1 cellular context compared by ENCODE assay signal in the genomic region with DNA sequence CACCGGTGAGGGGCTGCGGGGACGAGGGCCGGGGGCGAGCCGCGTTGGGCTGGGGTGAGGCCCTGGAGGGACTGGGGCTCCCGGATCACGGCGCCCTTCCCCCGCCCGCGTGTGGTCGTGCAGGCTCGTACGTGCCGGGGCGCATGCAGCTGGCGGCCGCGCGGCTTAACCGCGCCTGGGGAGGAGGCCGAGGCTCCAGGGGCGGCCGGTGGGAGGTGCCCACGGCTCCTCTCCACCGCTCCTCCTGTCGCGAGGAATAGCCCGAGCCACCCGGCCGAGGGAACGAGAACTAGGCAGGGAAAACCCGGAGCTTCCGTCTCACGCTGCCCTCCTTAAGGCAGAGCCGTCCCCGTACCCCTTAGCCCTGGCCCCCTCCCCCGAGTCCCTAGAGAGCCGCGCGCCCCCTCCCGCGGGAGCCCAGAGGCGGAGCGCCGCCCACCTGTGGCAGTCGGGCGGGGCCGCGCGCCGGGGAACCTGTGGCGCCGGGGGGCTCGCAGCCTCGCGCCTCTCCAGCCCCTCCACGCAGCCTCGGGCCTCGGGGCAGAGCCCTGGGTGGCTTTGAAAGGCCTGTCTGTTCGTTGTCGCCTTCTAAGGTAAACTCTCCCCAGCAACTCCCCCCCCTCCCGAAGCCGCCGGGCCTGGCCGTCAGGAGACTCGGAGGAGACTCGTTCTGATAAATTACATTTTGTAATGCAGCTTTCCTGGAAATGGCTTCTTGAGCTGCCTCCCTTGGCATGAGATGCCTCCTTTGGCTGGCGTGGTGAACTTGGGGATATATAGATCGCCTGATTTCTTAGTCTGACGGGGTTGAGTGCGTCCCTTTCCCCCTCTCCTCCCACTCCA.
A peak's percentile ranks its signal among the peaks of the same experiment; 100 is the strongest.
TF ChIP-seq lines count a peak whose summit lies in the region.

No MANE protein-coding gene starts in this region.

TF ChIP-seq in HepG2, 621 proteins besides CTCF, POLR2A, EP300 and RAD21 (continued from another document and continues in another):
- TF ChIP-seq, protein P1, sequence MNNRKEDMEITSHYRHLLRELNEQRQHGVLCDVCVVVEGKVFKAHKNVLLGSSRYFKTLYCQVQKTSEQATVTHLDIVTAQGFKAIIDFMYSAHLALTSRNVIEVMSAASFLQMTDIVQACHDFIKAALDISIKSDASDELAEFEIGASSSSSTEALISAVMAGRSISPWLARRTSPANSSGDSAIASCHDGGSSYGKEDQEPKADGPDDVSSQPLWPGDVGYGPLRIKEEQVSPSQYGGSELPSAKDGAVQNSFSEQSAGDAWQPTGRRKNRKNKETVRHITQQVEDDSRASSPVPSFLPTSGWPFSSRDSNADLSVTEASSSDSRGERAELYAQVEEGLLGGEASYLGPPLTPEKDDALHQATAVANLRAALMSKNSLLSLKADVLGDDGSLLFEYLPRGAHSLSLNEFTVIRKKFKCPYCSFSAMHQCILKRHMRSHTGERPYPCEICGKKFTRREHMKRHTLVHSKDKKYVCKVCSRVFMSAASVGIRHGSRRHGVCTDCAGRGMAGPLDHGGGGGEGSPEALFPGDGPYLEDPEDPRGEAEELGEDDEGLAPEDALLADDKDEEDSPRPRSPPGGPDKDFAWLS (CRISPR knock-in tag; IDR thresholded peaks at IDR 0.05; ENCODE audit: borderline replicate concordance), result no peak
- TF ChIP-seq, protein P2, sequence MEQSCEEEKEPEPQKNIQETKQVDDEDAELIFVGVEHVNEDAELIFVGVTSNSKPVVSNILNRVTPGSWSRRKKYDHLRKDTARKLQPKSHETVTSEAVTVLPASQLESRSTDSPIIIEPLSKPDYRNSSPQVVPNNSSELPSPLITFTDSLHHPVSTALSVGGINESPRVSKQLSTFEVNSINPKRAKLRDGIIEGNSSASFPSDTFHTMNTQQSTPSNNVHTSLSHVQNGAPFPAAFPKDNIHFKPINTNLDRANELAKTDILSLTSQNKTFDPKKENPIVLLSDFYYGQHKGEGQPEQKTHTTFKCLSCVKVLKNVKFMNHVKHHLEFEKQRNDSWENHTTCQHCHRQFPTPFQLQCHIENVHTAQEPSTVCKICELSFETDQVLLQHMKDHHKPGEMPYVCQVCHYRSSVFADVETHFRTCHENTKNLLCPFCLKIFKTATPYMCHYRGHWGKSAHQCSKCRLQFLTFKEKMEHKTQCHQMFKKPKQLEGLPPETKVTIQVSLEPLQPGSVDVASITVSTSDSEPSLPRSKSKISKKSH (CRISPR knock-in tag; IDR thresholded peaks at IDR 0.05; ENCODE audit: borderline replicate concordance), result no peak
- TF ChIP-seq ZFY (CRISPR knock-in tag; IDR thresholded peaks at IDR 0.05) (peak; percentile 34; the same call in 1 of the 2 replicates), ZNF776 (CRISPR knock-in tag; IDR thresholded peaks at IDR 0.05) (no peak), ZNF12 (CRISPR knock-in tag; IDR thresholded peaks at IDR 0.05) (no peak), GTF2F1 (IDR thresholded peaks at IDR 0.05; ENCODE audit: low read length) (no peak), ZFP90 (CRISPR knock-in tag; IDR thresholded peaks at IDR 0.05; ENCODE audit: borderline replicate concordance) (no peak), BRCA1 (CRISPR knock-in tag; IDR thresholded peaks at IDR 0.05) (no peak), DPF2 (CRISPR knock-in tag; IDR thresholded peaks at IDR 0.05; ENCODE audit: borderline replicate concordance, low read depth) (no peak), ELF3 (CRISPR knock-in tag; IDR thresholded peaks at IDR 0.05) (no peak), SALL1 (CRISPR knock-in tag; IDR thresholded peaks at IDR 0.05) (no peak; the same call in 1 of the 2 replicates), XBP1 (CRISPR knock-in tag; IDR thresholded peaks at IDR 0.05) (no peak), SP140L (CRISPR knock-in tag; IDR thresholded peaks at IDR 0.05; ENCODE audit: borderline replicate concordance) (no peak), TRIM24 (CRISPR knock-in tag; IDR thresholded peaks at IDR 0.05) (no peak), KDM4B (CRISPR knock-in tag; IDR thresholded peaks at IDR 0.05) (no peak), ATAD3A (CRISPR knock-in tag; IDR thresholded peaks at IDR 0.05) (no peak), REPIN1 (CRISPR knock-in tag; IDR thresholded peaks at IDR 0.05; ENCODE audit: borderline replicate concordance, low read depth) (no peak), MED8 (CRISPR knock-in tag; IDR thresholded peaks at IDR 0.05; ENCODE audit: insufficient replicate concordance) (no peak), PHF8 (CRISPR knock-in tag; IDR thresholded peaks at IDR 0.05) (no peak; the same call in 1 of the 2 replicates), ZNF441 (CRISPR knock-in tag; IDR thresholded peaks at IDR 0.05; ENCODE audit: borderline replicate concordance) (no peak), ZSCAN22 (CRISPR knock-in tag; IDR thresholded peaks at IDR 0.05) (no peak), CENPX (CRISPR knock-in tag; IDR thresholded peaks at IDR 0.05) (no peak), SUZ12 (IDR thresholded peaks at IDR 0.05; ENCODE audit: low read depth, low read length) (no peak), ZNF543 (CRISPR knock-in tag; IDR thresholded peaks at IDR 0.05) (no peak; the same call in 1 of the 2 replicates), ZNF232 (CRISPR knock-in tag; IDR thresholded peaks at IDR 0.05; ENCODE audit: borderline replicate concordance) (no peak), NCOA5 (CRISPR knock-in tag; IDR thresholded peaks at IDR 0.05) (no peak), ZNF251 (CRISPR knock-in tag; IDR thresholded peaks at IDR 0.05) (no peak), FOXO1 (CRISPR knock-in tag; IDR thresholded peaks at IDR 0.05) (peak; percentile 13; the same call in 1 of the 2 replicates), ZZZ3 (CRISPR knock-in tag; IDR thresholded peaks at IDR 0.05; ENCODE audit: borderline replicate concordance) (no peak), SP2 (CRISPR knock-in tag; IDR thresholded peaks at IDR 0.05) (no peak)
- TF ChIP-seq, protein P3, sequence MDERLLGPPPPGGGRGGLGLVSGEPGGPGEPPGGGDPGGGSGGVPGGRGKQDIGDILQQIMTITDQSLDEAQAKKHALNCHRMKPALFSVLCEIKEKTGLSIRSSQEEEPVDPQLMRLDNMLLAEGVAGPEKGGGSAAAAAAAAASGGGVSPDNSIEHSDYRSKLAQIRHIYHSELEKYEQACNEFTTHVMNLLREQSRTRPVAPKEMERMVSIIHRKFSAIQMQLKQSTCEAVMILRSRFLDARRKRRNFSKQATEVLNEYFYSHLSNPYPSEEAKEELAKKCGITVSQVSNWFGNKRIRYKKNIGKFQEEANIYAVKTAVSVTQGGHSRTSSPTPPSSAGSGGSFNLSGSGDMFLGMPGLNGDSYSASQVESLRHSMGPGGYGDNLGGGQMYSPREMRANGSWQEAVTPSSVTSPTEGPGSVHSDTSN (CRISPR knock-in tag; IDR thresholded peaks at IDR 0.05), result no peak
- TF ChIP-seq, protein P4, sequence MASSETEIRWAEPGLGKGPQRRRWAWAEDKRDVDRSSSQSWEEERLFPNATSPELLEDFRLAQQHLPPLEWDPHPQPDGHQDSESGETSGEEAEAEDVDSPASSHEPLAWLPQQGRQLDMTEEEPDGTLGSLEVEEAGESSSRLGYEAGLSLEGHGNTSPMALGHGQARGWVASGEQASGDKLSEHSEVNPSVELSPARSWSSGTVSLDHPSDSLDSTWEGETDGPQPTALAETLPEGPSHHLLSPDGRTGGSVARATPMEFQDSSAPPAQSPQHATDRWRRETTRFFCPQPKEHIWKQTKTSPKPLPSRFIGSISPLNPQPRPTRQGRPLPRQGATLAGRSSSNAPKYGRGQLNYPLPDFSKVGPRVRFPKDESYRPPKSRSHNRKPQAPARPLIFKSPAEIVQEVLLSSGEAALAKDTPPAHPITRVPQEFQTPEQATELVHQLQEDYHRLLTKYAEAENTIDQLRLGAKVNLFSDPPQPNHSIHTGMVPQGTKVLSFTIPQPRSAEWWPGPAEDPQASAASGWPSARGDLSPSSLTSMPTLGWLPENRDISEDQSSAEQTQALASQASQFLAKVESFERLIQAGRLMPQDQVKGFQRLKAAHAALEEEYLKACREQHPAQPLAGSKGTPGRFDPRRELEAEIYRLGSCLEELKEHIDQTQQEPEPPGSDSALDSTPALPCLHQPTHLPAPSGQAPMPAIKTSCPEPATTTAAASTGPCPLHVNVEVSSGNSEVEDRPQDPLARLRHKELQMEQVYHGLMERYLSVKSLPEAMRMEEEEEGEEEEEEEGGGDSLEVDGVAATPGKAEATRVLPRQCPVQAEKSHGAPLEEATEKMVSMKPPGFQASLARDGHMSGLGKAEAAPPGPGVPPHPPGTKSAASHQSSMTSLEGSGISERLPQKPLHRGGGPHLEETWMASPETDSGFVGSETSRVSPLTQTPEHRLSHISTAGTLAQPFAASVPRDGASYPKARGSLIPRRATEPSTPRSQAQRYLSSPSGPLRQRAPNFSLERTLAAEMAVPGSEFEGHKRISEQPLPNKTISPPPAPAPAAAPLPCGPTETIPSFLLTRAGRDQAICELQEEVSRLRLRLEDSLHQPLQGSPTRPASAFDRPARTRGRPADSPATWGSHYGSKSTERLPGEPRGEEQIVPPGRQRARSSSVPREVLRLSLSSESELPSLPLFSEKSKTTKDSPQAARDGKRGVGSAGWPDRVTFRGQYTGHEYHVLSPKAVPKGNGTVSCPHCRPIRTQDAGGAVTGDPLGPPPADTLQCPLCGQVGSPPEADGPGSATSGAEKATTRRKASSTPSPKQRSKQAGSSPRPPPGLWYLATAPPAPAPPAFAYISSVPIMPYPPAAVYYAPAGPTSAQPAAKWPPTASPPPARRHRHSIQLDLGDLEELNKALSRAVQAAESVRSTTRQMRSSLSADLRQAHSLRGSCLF (CRISPR knock-in tag; IDR thresholded peaks at IDR 0.05; ENCODE audit: borderline replicate concordance), result no peak
- TF ChIP-seq, protein P5, sequence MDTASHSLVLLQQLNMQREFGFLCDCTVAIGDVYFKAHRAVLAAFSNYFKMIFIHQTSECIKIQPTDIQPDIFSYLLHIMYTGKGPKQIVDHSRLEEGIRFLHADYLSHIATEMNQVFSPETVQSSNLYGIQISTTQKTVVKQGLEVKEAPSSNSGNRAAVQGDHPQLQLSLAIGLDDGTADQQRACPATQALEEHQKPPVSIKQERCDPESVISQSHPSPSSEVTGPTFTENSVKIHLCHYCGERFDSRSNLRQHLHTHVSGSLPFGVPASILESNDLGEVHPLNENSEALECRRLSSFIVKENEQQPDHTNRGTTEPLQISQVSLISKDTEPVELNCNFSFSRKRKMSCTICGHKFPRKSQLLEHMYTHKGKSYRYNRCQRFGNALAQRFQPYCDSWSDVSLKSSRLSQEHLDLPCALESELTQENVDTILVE (CRISPR knock-in tag; IDR thresholded peaks at IDR 0.05), result no peak
- TF ChIP-seq, protein P6, sequence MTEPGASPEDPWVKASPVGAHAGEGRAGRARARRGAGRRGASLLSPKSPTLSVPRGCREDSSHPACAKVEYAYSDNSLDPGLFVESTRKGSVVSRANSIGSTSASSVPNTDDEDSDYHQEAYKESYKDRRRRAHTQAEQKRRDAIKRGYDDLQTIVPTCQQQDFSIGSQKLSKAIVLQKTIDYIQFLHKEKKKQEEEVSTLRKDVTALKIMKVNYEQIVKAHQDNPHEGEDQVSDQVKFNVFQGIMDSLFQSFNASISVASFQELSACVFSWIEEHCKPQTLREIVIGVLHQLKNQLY (CRISPR knock-in tag; IDR thresholded peaks at IDR 0.05), result no peak
- TF ChIP-seq, protein P7, sequence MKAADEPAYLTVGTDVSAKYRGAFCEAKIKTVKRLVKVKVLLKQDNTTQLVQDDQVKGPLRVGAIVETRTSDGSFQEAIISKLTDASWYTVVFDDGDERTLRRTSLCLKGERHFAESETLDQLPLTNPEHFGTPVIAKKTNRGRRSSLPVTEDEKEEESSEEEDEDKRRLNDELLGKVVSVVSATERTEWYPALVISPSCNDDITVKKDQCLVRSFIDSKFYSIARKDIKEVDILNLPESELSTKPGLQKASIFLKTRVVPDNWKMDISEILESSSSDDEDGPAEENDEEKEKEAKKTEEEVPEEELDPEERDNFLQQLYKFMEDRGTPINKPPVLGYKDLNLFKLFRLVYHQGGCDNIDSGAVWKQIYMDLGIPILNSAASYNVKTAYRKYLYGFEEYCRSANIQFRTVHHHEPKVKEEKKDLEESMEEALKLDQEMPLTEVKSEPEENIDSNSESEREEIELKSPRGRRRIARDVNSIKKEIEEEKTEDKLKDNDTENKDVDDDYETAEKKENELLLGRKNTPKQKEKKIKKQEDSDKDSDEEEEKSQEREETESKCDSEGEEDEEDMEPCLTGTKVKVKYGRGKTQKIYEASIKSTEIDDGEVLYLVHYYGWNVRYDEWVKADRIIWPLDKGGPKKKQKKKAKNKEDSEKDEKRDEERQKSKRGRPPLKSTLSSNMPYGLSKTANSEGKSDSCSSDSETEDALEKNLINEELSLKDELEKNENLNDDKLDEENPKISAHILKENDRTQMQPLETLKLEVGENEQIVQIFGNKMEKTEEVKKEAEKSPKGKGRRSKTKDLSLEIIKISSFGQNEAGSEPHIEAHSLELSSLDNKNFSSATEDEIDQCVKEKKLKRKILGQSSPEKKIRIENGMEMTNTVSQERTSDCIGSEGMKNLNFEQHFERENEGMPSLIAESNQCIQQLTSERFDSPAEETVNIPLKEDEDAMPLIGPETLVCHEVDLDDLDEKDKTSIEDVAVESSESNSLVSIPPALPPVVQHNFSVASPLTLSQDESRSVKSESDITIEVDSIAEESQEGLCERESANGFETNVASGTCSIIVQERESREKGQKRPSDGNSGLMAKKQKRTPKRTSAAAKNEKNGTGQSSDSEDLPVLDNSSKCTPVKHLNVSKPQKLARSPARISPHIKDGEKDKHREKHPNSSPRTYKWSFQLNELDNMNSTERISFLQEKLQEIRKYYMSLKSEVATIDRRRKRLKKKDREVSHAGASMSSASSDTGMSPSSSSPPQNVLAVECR (CRISPR knock-in tag; IDR thresholded peaks at IDR 0.05; ENCODE audit: borderline replicate concordance), result no peak; the same call in 1 of the 2 replicates
- TF ChIP-seq, protein P8, sequence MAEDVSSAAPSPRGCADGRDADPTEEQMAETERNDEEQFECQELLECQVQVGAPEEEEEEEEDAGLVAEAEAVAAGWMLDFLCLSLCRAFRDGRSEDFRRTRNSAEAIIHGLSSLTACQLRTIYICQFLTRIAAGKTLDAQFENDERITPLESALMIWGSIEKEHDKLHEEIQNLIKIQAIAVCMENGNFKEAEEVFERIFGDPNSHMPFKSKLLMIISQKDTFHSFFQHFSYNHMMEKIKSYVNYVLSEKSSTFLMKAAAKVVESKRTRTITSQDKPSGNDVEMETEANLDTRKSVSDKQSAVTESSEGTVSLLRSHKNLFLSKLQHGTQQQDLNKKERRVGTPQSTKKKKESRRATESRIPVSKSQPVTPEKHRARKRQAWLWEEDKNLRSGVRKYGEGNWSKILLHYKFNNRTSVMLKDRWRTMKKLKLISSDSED (CRISPR knock-in tag; IDR thresholded peaks at IDR 0.05), result no peak; the same call in 1 of the 2 replicates
- TF ChIP-seq, protein P9, sequence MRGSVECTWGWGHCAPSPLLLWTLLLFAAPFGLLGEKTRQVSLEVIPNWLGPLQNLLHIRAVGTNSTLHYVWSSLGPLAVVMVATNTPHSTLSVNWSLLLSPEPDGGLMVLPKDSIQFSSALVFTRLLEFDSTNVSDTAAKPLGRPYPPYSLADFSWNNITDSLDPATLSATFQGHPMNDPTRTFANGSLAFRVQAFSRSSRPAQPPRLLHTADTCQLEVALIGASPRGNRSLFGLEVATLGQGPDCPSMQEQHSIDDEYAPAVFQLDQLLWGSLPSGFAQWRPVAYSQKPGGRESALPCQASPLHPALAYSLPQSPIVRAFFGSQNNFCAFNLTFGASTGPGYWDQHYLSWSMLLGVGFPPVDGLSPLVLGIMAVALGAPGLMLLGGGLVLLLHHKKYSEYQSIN (CRISPR knock-in tag; IDR thresholded peaks at IDR 0.05; ENCODE audit: borderline replicate concordance), result no peak
- TF ChIP-seq, protein P10, sequence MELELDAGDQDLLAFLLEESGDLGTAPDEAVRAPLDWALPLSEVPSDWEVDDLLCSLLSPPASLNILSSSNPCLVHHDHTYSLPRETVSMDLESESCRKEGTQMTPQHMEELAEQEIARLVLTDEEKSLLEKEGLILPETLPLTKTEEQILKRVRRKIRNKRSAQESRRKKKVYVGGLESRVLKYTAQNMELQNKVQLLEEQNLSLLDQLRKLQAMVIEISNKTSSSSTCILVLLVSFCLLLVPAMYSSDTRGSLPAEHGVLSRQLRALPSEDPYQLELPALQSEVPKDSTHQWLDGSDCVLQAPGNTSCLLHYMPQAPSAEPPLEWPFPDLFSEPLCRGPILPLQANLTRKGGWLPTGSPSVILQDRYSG (CRISPR knock-in tag; IDR thresholded peaks at IDR 0.05), result no peak
